Comparison of ENCODE assay signal across 1 cellular context in the genomic region with DNA sequence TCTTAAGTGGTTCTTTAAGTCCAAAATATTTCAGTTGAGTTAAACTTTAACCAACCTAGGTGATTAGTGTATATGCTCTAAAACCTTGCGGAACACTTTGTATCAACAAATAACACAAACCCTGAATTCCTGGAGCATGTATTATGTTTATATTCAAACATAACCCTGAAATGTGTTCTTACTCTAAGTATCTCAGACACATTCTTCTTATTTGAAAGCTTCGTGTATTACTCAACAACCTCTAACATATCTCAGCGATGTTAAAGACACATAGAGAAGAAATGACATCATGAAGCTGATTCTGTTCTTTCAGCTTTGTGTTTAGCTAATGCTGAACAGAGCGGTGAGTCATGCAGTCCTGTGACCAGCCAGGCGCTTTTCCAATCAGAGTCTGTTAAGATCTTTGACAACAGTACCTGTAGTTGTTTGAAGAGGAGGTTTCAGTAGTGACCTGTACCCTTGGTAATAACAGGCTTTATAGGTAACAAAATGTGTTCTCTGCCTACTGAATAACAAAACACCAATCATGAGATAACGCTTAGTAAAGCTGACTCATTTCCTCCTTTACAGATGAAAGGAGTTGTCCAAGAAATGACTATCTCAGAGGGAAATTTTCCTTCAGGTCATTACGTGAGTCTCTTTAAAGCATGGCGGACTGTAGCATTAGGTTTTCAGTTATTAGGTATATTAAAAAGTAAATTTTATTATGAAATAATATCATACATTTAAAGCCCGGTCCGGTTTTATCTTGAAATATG.
TF ChIP-seq lines count a peak whose summit lies in the region.

No MANE protein-coding gene starts in this region.

TF ChIP-seq in GM12878, 131 proteins besides CTCF, POLR2A, EP300 and RAD21 (continued from another document):
- TF ChIP-seq MEF2B (IDR thresholded peaks at IDR 0.05; ENCODE audit: partially characterized antibody, poor library complexity, severe bottlenecking) (peak; percentile 66), ETV6 (conservative IDR thresholded peaks at IDR 0.05 in 1 of 2, IDR thresholded peaks at IDR 0.05 in 1 of 2; ENCODE audit: borderline replicate concordance in 1 of 2, low read depth in 1 of 2) (peak in 1 of 2 experiments; percentile 78; a peak in 2 of 4 replicates), JUNB (IDR thresholded peaks at IDR 0.05) (peak; percentile 99), MTA3 (IDR thresholded peaks at IDR 0.05; ENCODE audit: borderline replicate concordance, low read length) (peak; percentile 86), BMI1 (IDR thresholded peaks at IDR 0.05; ENCODE audit: borderline replicate concordance) (peak; percentile 75; the same call in 1 of the 2 replicates), PAX5 (IDR thresholded peaks at IDR 0.05; ENCODE audit: borderline replicate concordance, low read depth, low read length) (peak; percentile 60), SREBF2 (IDR thresholded peaks at IDR 0.05; ENCODE audit: low read length) (no peak), HSF1 (IDR thresholded peaks at IDR 0.05; ENCODE audit: low read depth, low read length) (no peak), TCF7 (IDR thresholded peaks at IDR 0.05; ENCODE audit: borderline replicate concordance) (peak; percentile 95), ZNF24 (IDR thresholded peaks at IDR 0.05) (peak; percentile 53), ZBTB33 (IDR thresholded peaks at IDR 0.05) (no peak), YY1 (IDR thresholded peaks at IDR 0.05; ENCODE audit: low read depth, low read length) (peak; percentile 46; the same call in 1 of the 2 replicates), PAX8 (IDR thresholded peaks at IDR 0.05) (no peak), NR2F1 (conservative IDR thresholded peaks at IDR 0.05) (peak; percentile 82), MTA2 (IDR thresholded peaks at IDR 0.05; ENCODE audit: low read depth) (peak; percentile 96), BCLAF1 (IDR thresholded peaks at IDR 0.05) (no peak)
- TF ChIP-seq, protein P1, sequence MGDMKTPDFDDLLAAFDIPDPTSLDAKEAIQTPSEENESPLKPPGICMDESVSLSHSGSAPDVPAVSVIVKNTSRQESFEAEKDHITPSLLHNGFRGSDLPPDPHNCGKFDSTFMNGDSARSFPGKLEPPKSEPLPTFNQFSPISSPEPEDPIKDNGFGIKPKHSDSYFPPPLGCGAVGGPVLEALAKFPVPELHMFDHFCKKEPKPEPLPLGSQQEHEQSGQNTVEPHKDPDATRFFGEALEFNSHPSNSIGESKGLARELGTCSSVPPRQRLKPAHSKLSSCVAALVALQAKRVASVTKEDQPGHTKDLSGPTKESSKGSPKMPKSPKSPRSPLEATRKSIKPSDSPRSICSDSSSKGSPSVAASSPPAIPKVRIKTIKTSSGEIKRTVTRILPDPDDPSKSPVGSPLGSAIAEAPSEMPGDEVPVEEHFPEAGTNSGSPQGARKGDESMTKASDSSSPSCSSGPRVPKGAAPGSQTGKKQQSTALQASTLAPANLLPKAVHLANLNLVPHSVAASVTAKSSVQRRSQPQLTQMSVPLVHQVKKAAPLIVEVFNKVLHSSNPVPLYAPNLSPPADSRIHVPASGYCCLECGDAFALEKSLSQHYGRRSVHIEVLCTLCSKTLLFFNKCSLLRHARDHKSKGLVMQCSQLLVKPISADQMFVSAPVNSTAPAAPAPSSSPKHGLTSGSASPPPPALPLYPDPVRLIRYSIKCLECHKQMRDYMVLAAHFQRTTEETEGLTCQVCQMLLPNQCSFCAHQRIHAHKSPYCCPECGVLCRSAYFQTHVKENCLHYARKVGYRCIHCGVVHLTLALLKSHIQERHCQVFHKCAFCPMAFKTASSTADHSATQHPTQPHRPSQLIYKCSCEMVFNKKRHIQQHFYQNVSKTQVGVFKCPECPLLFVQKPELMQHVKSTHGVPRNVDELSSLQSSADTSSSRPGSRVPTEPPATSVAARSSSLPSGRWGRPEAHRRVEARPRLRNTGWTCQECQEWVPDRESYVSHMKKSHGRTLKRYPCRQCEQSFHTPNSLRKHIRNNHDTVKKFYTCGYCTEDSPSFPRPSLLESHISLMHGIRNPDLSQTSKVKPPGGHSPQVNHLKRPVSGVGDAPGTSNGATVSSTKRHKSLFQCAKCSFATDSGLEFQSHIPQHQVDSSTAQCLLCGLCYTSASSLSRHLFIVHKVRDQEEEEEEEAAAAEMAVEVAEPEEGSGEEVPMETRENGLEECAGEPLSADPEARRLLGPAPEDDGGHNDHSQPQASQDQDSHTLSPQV (IDR thresholded peaks at IDR 0.05): 0 out of 2 replicates have a peak, but pooled peaks have one; percentile 42
